ENCODE assay signal across 32 cellular contexts in the genomic region with DNA sequence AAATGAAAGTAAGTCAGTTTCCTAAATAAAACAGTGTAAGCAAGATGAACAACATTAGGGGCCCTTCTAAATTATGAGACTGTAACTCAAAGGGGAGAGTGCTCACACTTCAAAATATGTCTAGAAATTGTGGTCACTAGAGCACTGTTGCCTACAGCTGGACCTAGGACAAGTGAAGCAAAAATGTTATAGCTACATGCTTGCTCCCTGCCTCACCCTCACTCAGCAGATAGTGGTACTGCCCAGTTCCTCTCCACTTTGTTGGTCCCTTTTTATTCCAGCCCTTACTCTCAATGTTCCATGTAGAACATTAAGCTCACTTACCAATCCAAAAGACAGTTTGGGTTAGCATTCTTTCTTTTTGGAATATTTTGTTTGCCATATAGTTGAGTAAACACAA.
A peak's percentile ranks its signal among the peaks of the same experiment; 100 is the strongest.
DNase-seq lines count a peak whose midpoint lies in the region; ATAC-seq, FAIRE-seq and TF ChIP-seq lines count a peak whose summit lies in the region.
"Had no signal": no experiment of that assay in that cellular context is flagged by ENCODE, and none has a peak within 500 bp of the region (broad histone marks: within the 10 kb centered on the region; RNA-seq: fewer than 3 reads in every experiment).

No MANE protein-coding gene starts in this region.

- H3F3A ChIP-seq in GM23248 (ENCODE audit: insufficient read depth): peaks cover 10% of the 10 kb centered on the region
- no peaks in the 10 kb centered on the region for H3F3A ChIP-seq in MM.1S (ENCODE audit: insufficient read depth, low read length)

- peak; percentile 33 for FAIRE-seq in GM12892 (lab: Jason Lieb, UNC)
- FAIRE-seq: H54 had no signal

- H3K4me1 ChIP-seq in GM23248 (ENCODE audit: insufficient read depth) (peaks cover 15% of the 10 kb centered on the region), MM.1S (ENCODE audit: low read length) (no peaks in the 10 kb centered on the region), lower lobe of right lung (no peaks in the 10 kb centered on the region)
- H3K4me1 ChIP-seq: adrenal gland, prostate gland, spleen, uterus had no signal

- TF ChIP-seq CTCF in MM.1S (IDR thresholded peaks at IDR 0.05; ENCODE audit: low read length) (no peak), GM13976 (IDR thresholded peaks at IDR 0.05; ENCODE audit: borderline replicate concordance, control extremely low read depth, extremely low read depth, insufficient read depth, missing control alignments) (no peak), lower lobe of right lung (IDR thresholded peaks at IDR 0.05) (no peak)

- H3K79me2 ChIP-seq in GM23248 (ENCODE audit: insufficient read depth): peaks cover 12% of the 10 kb centered on the region; the same call in 1 of the 2 replicates
- H3K79me2 ChIP-seq in MM.1S (ENCODE audit: low read length): no peaks in the 10 kb centered on the region

- H4K20me1 ChIP-seq in GM23248 (ENCODE audit: insufficient read depth): no peaks in the 10 kb centered on the region
- no peaks in the 10 kb centered on the region for H4K20me1 ChIP-seq in MM.1S (ENCODE audit: insufficient read depth, low read length)

- H3K27ac ChIP-seq in GM23248: 0 out of 2 replicates have a peak overlapping the region, but pooled peaks have one; percentile 6
- no peak overlapping the region for H3K27ac ChIP-seq in MM.1S (ENCODE audit: low read length)
- no peak overlapping the region for H3K27ac ChIP-seq in lower lobe of right lung
- H3K27ac ChIP-seq: adrenal gland, body of pancreas, prostate gland, right lobe of liver, spleen, uterus had no signal

- no peak overlapping the region for H3K4me3 ChIP-seq in GM23248
- no peak overlapping the region for H3K4me3 ChIP-seq in MM.1S (ENCODE audit: low read length)
- H3K4me3 ChIP-seq in lower lobe of right lung: no peak overlapping the region
- H3K4me3 ChIP-seq: adrenal gland, body of pancreas, prostate gland, right lobe of liver, spleen, uterus had no signal

- H3K9me2 ChIP-seq in GM23248 (ENCODE audit: insufficient read depth) (no peaks in the 10 kb centered on the region), MM.1S (replicated peaks; ENCODE audit: insufficient read depth, low read length) (no peaks in the 10 kb centered on the region)

- no peak overlapping the region for H3K4me2 ChIP-seq in GM23248 (ENCODE audit: unreplicated experiment)
- 0 out of 2 replicates have a peak overlapping the region, but pooled peaks have one; percentile 14 for H3K4me2 ChIP-seq in MM.1S (ENCODE audit: low read depth, low read length)

- no peak for TF ChIP-seq POLR2A in GM12892 (IDR thresholded peaks at IDR 0.05; ENCODE audit: low read depth, low read length)

- DNase-seq in GM12892 (ENCODE audit: insufficient read length) (no peak), GM23248 (no peak), MM.1S (no peak), T-helper 2 cell (no peak), GM13976 (ENCODE audit: low spot score) (no peak), lower lobe of right lung (no peak)
- DNase-seq in activated CD8-positive, alpha-beta memory T cell treated with anti-CD3 and anti-CD28 coated beads, Interleukin-2, amount 50 U/mL, for 48 hours: no peak
- DNase-seq: activated B cell treated with CpG ODN at 0.5 μM for 24 hours; activated naive CD4-positive, alpha-beta T cell treated with anti-CD3 and anti-CD28 coated beads, Interleukin-2, amount 10 ng/mL, durations not matched to agents 7 days and 5 days; adrenal gland; body of pancreas; CD4-positive, alpha-beta memory T cell; effector memory CD8-positive, alpha-beta T cell; EL; hypothalamus; KBM-7; left cardiac atrium; naive thymus-derived CD8-positive, alpha-beta T cell; NCI-H1105; NCI-H187 treated with DMSO at 0.1 percent for 48 hours; NCI-H510A treated with DMSO at 0.1 percent for 48 hours; nucleus accumbens; OCI-M1; right lobe of liver; spleen; stimulated activated CD8-positive, alpha-beta memory T cell treated with anti-CD3 and anti-CD28 coated beads, Interleukin-4, amount 100 ng/mL, for 48 hours; stimulated activated naive CD8-positive, alpha-beta T cell treated with anti-CD3 and anti-CD28 coated beads, Interleukin-15, amount 100 ng/mL, for 72 hours; T-helper 1 cell; uterus had no signal

- no peaks in the 10 kb centered on the region; the same call in 1 of the 2 replicates for H3K36me3 ChIP-seq in GM23248 (ENCODE audit: low read depth)
- no peaks in the 10 kb centered on the region for H3K36me3 ChIP-seq in MM.1S (replicated peaks; ENCODE audit: insufficient read depth, low read length)
- H3K36me3 ChIP-seq in lower lobe of right lung: no peaks in the 10 kb centered on the region
- H3K36me3 ChIP-seq: adrenal gland, prostate gland, right lobe of liver, spleen, uterus had no signal

- ATAC-seq in GM19372 (IDR thresholded peaks at IDR 0.05; ENCODE audit: low read depth, unreplicated experiment) (peak; percentile 60), lower lobe of right lung (no peak)
- ATAC-seq: body of pancreas; effector memory CD8-positive, alpha-beta T cell; left cardiac atrium; naive thymus-derived CD8-positive, alpha-beta T cell; stimulated activated naive CD8-positive, alpha-beta T cell treated with anti-CD3 and anti-CD28 coated beads, Interleukin-15, amount 100 ng/mL, for 72 hours had no signal

- no peaks in the 10 kb centered on the region for H3K9me3 ChIP-seq in GM23248 (ENCODE audit: low read depth)
- no peaks in the 10 kb centered on the region for H3K9me3 ChIP-seq in MM.1S (replicated peaks; ENCODE audit: insufficient read depth, low read length)
- no peaks in the 10 kb centered on the region for H3K9me3 ChIP-seq in lower lobe of right lung
- H3K9me3 ChIP-seq: adrenal gland, body of pancreas, prostate gland, right lobe of liver, spleen, uterus had no signal

- H3K27me3 ChIP-seq in GM23248 (replicated peaks; ENCODE audit: insufficient read depth) (no peaks in the 10 kb centered on the region), MM.1S (replicated peaks; ENCODE audit: insufficient read depth, low read length) (no peaks in the 10 kb centered on the region), lower lobe of right lung (ENCODE audit: low read depth) (no peaks in the 10 kb centered on the region)
- H3K27me3 ChIP-seq: adrenal gland, body of pancreas, right lobe of liver, uterus had no signal

- H2AFZ ChIP-seq in GM23248: no peak overlapping the region
- H2AFZ ChIP-seq in MM.1S (ENCODE audit: low read length): 0 out of 2 replicates have a peak overlapping the region, but pooled peaks have one; percentile 7

- no peak overlapping the region for H3K9ac ChIP-seq in GM23248
- H3K9ac ChIP-seq in MM.1S (ENCODE audit: low read length): no peak overlapping the region

- in situ Hi-C loops in GM23248 (cut with MboI) (no loop called here), GM13976 (cut with MboI; ENCODE audit: low sequenced_read_pairs, unreplicated experiment) (no loop called here)

- intact Hi-C loops in lower lobe of right lung (cut with DNase I): no loop called here
